Comparison of ENCODE assay signal across 20 cellular contexts in the genomic region with DNA sequence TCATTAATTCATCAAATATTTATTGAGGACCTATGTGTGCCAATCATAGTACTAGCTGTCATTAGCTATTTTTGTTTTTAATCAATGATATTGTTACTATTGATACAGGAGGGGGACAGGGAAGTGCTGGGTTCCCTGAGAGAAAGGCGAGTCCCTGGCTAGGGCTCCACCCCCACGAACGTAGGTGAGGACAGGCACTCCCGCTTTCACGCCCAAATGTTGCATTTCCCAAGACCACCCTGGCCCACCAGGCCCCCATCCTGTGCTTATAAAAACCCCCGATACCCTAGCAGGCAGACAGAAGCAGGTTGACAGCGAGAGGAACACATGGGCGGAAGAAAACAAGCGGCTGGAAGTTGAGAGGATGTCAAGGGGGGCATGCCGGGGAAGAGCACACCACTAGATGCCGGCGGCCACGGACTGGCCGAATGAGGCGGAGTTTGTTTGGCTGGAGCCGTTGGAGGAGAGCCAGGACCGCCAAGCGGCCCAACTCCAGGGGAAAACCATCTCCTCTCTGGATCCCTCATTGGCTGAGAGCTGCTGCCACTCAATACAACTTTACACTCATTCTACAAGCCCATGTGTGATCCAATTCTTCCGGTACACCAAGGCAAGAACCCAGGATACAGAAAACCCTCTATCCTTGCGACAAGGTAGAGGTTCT.
"Had no signal": no experiment of that assay in that cellular context is flagged by ENCODE, and none has a peak within 500 bp of the region (broad histone marks: within the 10 kb centered on the region; RNA-seq: fewer than 3 reads in every experiment).

No MANE protein-coding gene starts in this region.

- ATAC-seq: activated CD8-positive, alpha-beta memory T cell treated with anti-CD3 and anti-CD28 coated beads, Interleukin-2, amount 10 ng/mL, durations not matched to agents 7 days and 5 days; activated CD8-positive, alpha-beta T cell treated with anti-CD3 and anti-CD28 coated beads for 36 hours; activated naive CD4-positive, alpha-beta T cell treated with anti-CD3 and anti-CD28 coated beads, Interleukin-2, amount 50 U/mL, for 72 hours; esophagus mucosa; left ventricle myocardium superior; naive thymus-derived CD8-positive, alpha-beta T cell; T-helper 17 cell had no signal

- H3K27me3 ChIP-seq: hepatocyte, spleen, upper lobe of left lung had no signal

- H3K36me3 ChIP-seq: spleen, upper lobe of left lung had no signal

- FAIRE-seq: endothelial cell of umbilical vein had no signal

- H3K4me1 ChIP-seq: upper lobe of left lung had no signal

- H3K4me3 ChIP-seq: hepatocyte, spleen, upper lobe of left lung had no signal

- DNase-seq: activated CD4-positive, alpha-beta T cell treated with anti-CD3 and anti-CD28 coated beads, Interleukin-2, amount 10 ng/mL, durations not matched to agents 24 days and 14 days; activated CD8-positive, alpha-beta memory T cell treated with anti-CD3 and anti-CD28 coated beads, Interleukin-2, amount 10 ng/mL, durations not matched to agents 7 days and 5 days; activated CD8-positive, alpha-beta T cell treated with anti-CD3 and anti-CD28 coated beads for 36 hours; aorta; effector memory CD4-positive, alpha-beta T cell; foreskin melanocyte; immature natural killer cell; kidney glomerular epithelial cell; left ventricle myocardium superior; mammary epithelial cell; naive thymus-derived CD8-positive, alpha-beta T cell; spleen; stimulated activated CD4-positive, alpha-beta T cell treated with anti-CD3 and anti-CD28 coated beads, Interleukin-4, amount 100 ng/mL, for 1 hour; stimulated activated naive CD4-positive, alpha-beta T cell treated with Interleukin-2 at 50 U/mL for 16 hours; T-helper 17 cell had no signal

- H3K27ac ChIP-seq: hepatocyte, upper lobe of left lung had no signal

- H3K9me3 ChIP-seq: upper lobe of left lung had no signal
